Comparison of ENCODE assay signal across 25 cellular contexts in the genomic region with DNA sequence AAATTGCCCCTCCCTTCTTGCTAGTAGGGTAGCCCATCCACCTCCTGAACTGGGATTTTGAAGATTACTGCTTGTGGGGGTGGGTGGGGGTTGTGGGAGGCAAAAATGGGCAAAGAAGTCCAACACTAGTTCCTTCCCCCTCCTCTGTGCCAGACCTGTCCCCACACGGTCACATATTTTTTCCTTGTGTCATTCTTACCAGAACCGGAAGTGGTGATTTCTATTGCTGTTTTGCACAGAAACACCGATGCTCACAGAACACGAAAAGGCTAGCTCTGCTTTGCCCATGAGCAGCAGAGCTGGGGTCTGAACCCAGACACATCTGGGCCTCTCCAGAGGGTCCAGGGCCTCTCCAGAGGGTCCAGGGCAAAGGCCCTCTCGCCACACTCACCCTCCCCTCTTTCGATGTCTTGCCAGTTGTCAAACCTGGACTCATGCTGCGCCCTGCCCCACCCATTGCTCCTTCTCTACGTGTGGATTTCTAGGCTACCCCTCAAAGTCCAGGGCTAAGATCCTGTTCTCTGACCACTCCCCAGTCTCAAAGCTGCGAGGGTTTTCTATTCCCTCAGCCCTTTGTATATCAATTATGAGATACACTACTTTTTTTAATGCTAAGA.
DNase-seq lines count a peak whose midpoint lies in the region; ATAC-seq and TF ChIP-seq lines count a peak whose summit lies in the region.
"Had no signal": no experiment of that assay in that cellular context is flagged by ENCODE, and none has a peak within 500 bp of the region (broad histone marks: within the 10 kb centered on the region; RNA-seq: fewer than 3 reads in every experiment).

No MANE protein-coding gene starts in this region.

- H3K27ac Mint-ChIP-seq in activated CD8-positive, alpha-beta T cell treated with anti-CD3 and anti-CD28 coated beads, Interleukin-2, amount 10 ng/mL, durations not matched to agents 7 days and 5 days, result peak overlapping the region; percentile 52
- H3K27ac Mint-ChIP-seq in activated CD8-positive, alpha-beta T cell treated with anti-CD3 and anti-CD28 coated beads for 36 hours, result no peak overlapping the region
- peak overlapping the region in 5 of 6 donors; percentile 16 to 77 (median 66) for H3K27ac Mint-ChIP-seq in immature natural killer cell
- H3K27ac Mint-ChIP-seq in CD14-positive monocyte, result no peak overlapping the region
- H3K27ac Mint-ChIP-seq: activated naive CD8-positive, alpha-beta T cell; activated T-helper 1 cell treated with anti-CD3 and anti-CD28 coated beads, Interleukin-12 subunit alpha, Interleukin-12 subunit beta, Interleukin-2, Interleukin-4 antibody, amounts not matched to agents 30 ng/mL and 10 ng/mL and 1 ng/mL, durations not matched to agents 14 hours and 24 hours and 36 hours; memory B cell; stimulated activated naive CD8-positive, alpha-beta T cell treated with anti-CD3 and anti-CD28 coated beads, Interleukin-15, Interleukin-2, amounts not matched to agents 100 ng/mL and 50 ng/mL, for 24 hours had no signal

- peaks cover 20% of the 10 kb centered on the region for H3K4me1 ChIP-seq in RWPE2 (ENCODE audit: insufficient read depth, poor library complexity, severe bottlenecking)
- no peaks in the 10 kb centered on the region for H3K4me1 ChIP-seq in ovary (ENCODE audit: insufficient read depth)

- no peak for TF ChIP-seq POLR2A in ovary (IDR thresholded peaks at IDR 0.05)

- DNase-seq in activated CD8-positive, alpha-beta T cell treated with anti-CD3 and anti-CD28 coated beads, Interleukin-2, amount 10 ng/mL, durations not matched to agents 7 days and 5 days, result no peak
- DNase-seq in activated CD8-positive, alpha-beta T cell treated with anti-CD3 and anti-CD28 coated beads for 36 hours, result no peak
- DNase-seq in RWPE2 (ENCODE audit: low spot score) (no peak), immature natural killer cell (peak; percentile 14 to 25 (median 20)), CD14-positive monocyte (ENCODE audit: low spot score) (no peak), NCI-H1417 treated with DMSO at 0.1 percent for 48 hours (lab: John Stamatoyannopoulos, UW) (no peak), ovary (no peak), KG1 (lab: John Stamatoyannopoulos, UW) (no peak)
- DNase-seq: activated CD4-positive, CD25-positive, alpha-beta regulatory T cell; brain microvascular endothelial cell; hippocampal formation; KBM-7; kidney; naive thymus-derived CD4-positive, alpha-beta T cell; NCI-H1092 treated with DMSO at 0.1 percent for 48 hours; NCI-H524; posterior cingulate gyrus; SIG-M5; stimulated activated CD4-positive, alpha-beta T cell treated with anti-CD3 and anti-CD28 coated beads, Interleukin-2, amount 100 ng/mL, for 24 hours had no signal

- H3K27me3 Mint-ChIP-seq in activated CD8-positive, alpha-beta T cell treated with anti-CD3 and anti-CD28 coated beads, Interleukin-2, amount 10 ng/mL, durations not matched to agents 7 days and 5 days (ENCODE audit: low read depth), result no peaks in the 10 kb centered on the region
- no peaks in the 10 kb centered on the region for H3K27me3 Mint-ChIP-seq in activated CD8-positive, alpha-beta T cell treated with anti-CD3 and anti-CD28 coated beads for 36 hours
- H3K27me3 Mint-ChIP-seq in immature natural killer cell (ENCODE audit: low read depth in 3 of 3), result peaks cover 6 to 8% (median 7%) of the 10 kb centered on the region in 3 donors
- H3K27me3 Mint-ChIP-seq in CD14-positive monocyte (ENCODE audit: low read depth in 3 of 3), result peaks cover 0 to 4% (median 2%) of the 10 kb centered on the region in 3 donors
- H3K27me3 Mint-ChIP-seq: activated naive CD8-positive, alpha-beta T cell; stimulated activated naive CD8-positive, alpha-beta T cell treated with anti-CD3 and anti-CD28 coated beads, Interleukin-15, Interleukin-2, amounts not matched to agents 100 ng/mL and 50 ng/mL, for 24 hours had no signal

- 67 to 76% (median 76%) methylated on average over 9 of the region's 9 CpGs for WGBS in ovary, 3 donors

- TF ChIP-seq CTCF in activated CD8-positive, alpha-beta T cell treated with anti-CD3 and anti-CD28 coated beads for 36 hours (IDR thresholded peaks at IDR 0.05), result no peak
- TF ChIP-seq CTCF in RWPE2 (IDR thresholded peaks at IDR 0.05; ENCODE audit: poor library complexity, severe bottlenecking) (no peak), CD14-positive monocyte (IDR thresholded peaks at IDR 0.05) (no peak), ovary (IDR thresholded peaks at IDR 0.05) (no peak)

- peaks cover 19% of the 10 kb centered on the region for H3K4me1 Mint-ChIP-seq in activated CD8-positive, alpha-beta T cell treated with anti-CD3 and anti-CD28 coated beads, Interleukin-2, amount 10 ng/mL, durations not matched to agents 7 days and 5 days (ENCODE audit: low read depth)
- H3K4me1 Mint-ChIP-seq in activated CD8-positive, alpha-beta T cell treated with anti-CD3 and anti-CD28 coated beads for 36 hours (ENCODE audit: low read depth), result peaks cover 6% of the 10 kb centered on the region
- H3K4me1 Mint-ChIP-seq in immature natural killer cell (peaks cover 23 to 26% of the 10 kb centered on the region in 2 donors), CD14-positive monocyte (no peaks in the 10 kb centered on the region)
- H3K4me1 Mint-ChIP-seq: memory B cell had no signal

- H3K27ac ChIP-seq in RWPE2 (ENCODE audit: poor library complexity, severe bottlenecking), result no peak overlapping the region
- no peak overlapping the region for H3K27ac ChIP-seq in ovary
- H3K27ac ChIP-seq: BLaER1 treated with 17β-estradiol and CSF1 and Interleukin-3, amounts not matched to agents 10 nM and 100 nM; brain microvascular endothelial cell had no signal

- H3K36me3 Mint-ChIP-seq in activated CD8-positive, alpha-beta T cell treated with anti-CD3 and anti-CD28 coated beads, Interleukin-2, amount 10 ng/mL, durations not matched to agents 7 days and 5 days (ENCODE audit: low read depth), result no peaks in the 10 kb centered on the region
- H3K36me3 Mint-ChIP-seq in activated CD8-positive, alpha-beta T cell treated with anti-CD3 and anti-CD28 coated beads for 36 hours (ENCODE audit: low read depth), result no peaks in the 10 kb centered on the region
- H3K36me3 Mint-ChIP-seq in immature natural killer cell (no peaks in the 10 kb centered on the region), CD14-positive monocyte (no peaks in the 10 kb centered on the region)
- H3K36me3 Mint-ChIP-seq: activated naive CD8-positive, alpha-beta T cell; memory B cell; naive thymus-derived CD4-positive, alpha-beta T cell; type B pancreatic cell had no signal

- no peak overlapping the region for H3K4me3 Mint-ChIP-seq in activated CD8-positive, alpha-beta T cell treated with anti-CD3 and anti-CD28 coated beads, Interleukin-2, amount 10 ng/mL, durations not matched to agents 7 days and 5 days
- H3K4me3 Mint-ChIP-seq in activated CD8-positive, alpha-beta T cell treated with anti-CD3 and anti-CD28 coated beads for 36 hours, result no peak overlapping the region
- H3K4me3 Mint-ChIP-seq in immature natural killer cell (peak overlapping the region in 4 of 5 donors; percentile 15 to 65 (median 36)), CD14-positive monocyte (no peak overlapping the region)
- H3K4me3 Mint-ChIP-seq: activated naive CD8-positive, alpha-beta T cell; activated T-helper 1 cell treated with anti-CD3 and anti-CD28 coated beads, Interleukin-12 subunit alpha, Interleukin-12 subunit beta, Interleukin-2, Interleukin-4 antibody, amounts not matched to agents 30 ng/mL and 10 ng/mL and 1 ng/mL, durations not matched to agents 14 hours and 24 hours and 36 hours; memory B cell; stimulated activated naive CD8-positive, alpha-beta T cell treated with anti-CD3 and anti-CD28 coated beads, Interleukin-15, Interleukin-2, amounts not matched to agents 100 ng/mL and 50 ng/mL, for 24 hours; type B pancreatic cell had no signal

- H3K9me3 ChIP-seq in RWPE2 (ENCODE audit: severe bottlenecking) (no peaks in the 10 kb centered on the region), ovary (no peaks in the 10 kb centered on the region)

- no peaks in the 10 kb centered on the region for H3K9me3 Mint-ChIP-seq in activated CD8-positive, alpha-beta T cell treated with anti-CD3 and anti-CD28 coated beads, Interleukin-2, amount 10 ng/mL, durations not matched to agents 7 days and 5 days (ENCODE audit: insufficient read depth)
- no peaks in the 10 kb centered on the region for H3K9me3 Mint-ChIP-seq in activated CD8-positive, alpha-beta T cell treated with anti-CD3 and anti-CD28 coated beads for 36 hours
- H3K9me3 Mint-ChIP-seq in immature natural killer cell (peaks cover 0 to 3% (median 0%) of the 10 kb centered on the region in 6 donors), CD14-positive monocyte (peaks cover 0 to 3% (median 2%) of the 10 kb centered on the region in 7 donors)
- H3K9me3 Mint-ChIP-seq: activated T-helper 1 cell treated with anti-CD3 and anti-CD28 coated beads, Interleukin-12 subunit alpha, Interleukin-12 subunit beta, Interleukin-2, Interleukin-4 antibody, amounts not matched to agents 30 ng/mL and 10 ng/mL and 1 ng/mL, durations not matched to agents 14 hours and 24 hours and 36 hours; stimulated activated naive CD8-positive, alpha-beta T cell treated with anti-CD3 and anti-CD28 coated beads, Interleukin-15, Interleukin-2, amounts not matched to agents 100 ng/mL and 50 ng/mL, for 24 hours; type B pancreatic cell had no signal

- H3K4me3 ChIP-seq in RWPE2 (ENCODE audit: severe bottlenecking), result no peak overlapping the region
- H3K4me3 ChIP-seq in ovary, result no peak overlapping the region
- H3K4me3 ChIP-seq: BLaER1 treated with 17β-estradiol and CSF1 and Interleukin-3, amounts not matched to agents 10 nM and 100 nM had no signal

- ATAC-seq in activated CD8-positive, alpha-beta T cell treated with anti-CD3 and anti-CD28 coated beads, Interleukin-2, amount 10 ng/mL, durations not matched to agents 7 days and 5 days, result no peak
- no peak for ATAC-seq in activated CD8-positive, alpha-beta T cell treated with anti-CD3 and anti-CD28 coated beads for 36 hours
- peak; percentile 41; the same call in 1 of the 3 replicates for ATAC-seq in RWPE2 (ENCODE audit: low read depth)
- ATAC-seq: naive thymus-derived CD4-positive, alpha-beta T cell had no signal

- H3K27me3 ChIP-seq in RWPE2 (ENCODE audit: insufficient read depth, poor library complexity, severe bottlenecking), result no peaks in the 10 kb centered on the region
- no peaks in the 10 kb centered on the region for H3K27me3 ChIP-seq in ovary
- H3K27me3 ChIP-seq: BLaER1 treated with 17β-estradiol and CSF1 and Interleukin-3, amounts not matched to agents 10 nM and 100 nM; brain microvascular endothelial cell had no signal

- CTCF ChIA-PET in activated CD8-positive, alpha-beta T cell treated with anti-CD3 and anti-CD28 coated beads, Interleukin-2, amount 10 ng/mL, durations not matched to agents 7 days and 5 days (lab: Charles Lee), result no interaction called here
- CTCF ChIA-PET in activated CD8-positive, alpha-beta T cell treated with anti-CD3 and anti-CD28 coated beads for 36 hours (lab: Charles Lee), result no interaction called here

- POLR2A ChIA-PET in activated CD8-positive, alpha-beta T cell treated with anti-CD3 and anti-CD28 coated beads, Interleukin-2, amount 10 ng/mL, durations not matched to agents 7 days and 5 days (lab: Charles Lee), result no interaction called here
- POLR2A ChIA-PET in activated CD8-positive, alpha-beta T cell treated with anti-CD3 and anti-CD28 coated beads for 36 hours (lab: Charles Lee), result no interaction called here

- H3K36me3 ChIP-seq in RWPE2 (ENCODE audit: low read depth) (no peaks in the 10 kb centered on the region), ovary (no peaks in the 10 kb centered on the region)
- H3K36me3 ChIP-seq: BLaER1 treated with 17β-estradiol and CSF1 and Interleukin-3, amounts not matched to agents 10 nM and 100 nM; brain microvascular endothelial cell had no signal

- intact Hi-C loops in activated CD8-positive, alpha-beta T cell treated with anti-CD3 and anti-CD28 coated beads for 36 hours (cut with micrococcal nuclease), result no loop called here
- intact Hi-C loops in CD14-positive monocyte (cut with micrococcal nuclease) (no loop called here), ovary (cut with DNase I) (no loop called here)

- TF ChIP-seq EP300 in ovary (IDR thresholded peaks at IDR 0.05), result no peak

Comparison
In these comparisons a context has a peak if more than half of its experiments do, and no peak if none do; other contexts are left out.
1. H3K27ac Mint-ChIP-seq: peak in activated CD8-positive, alpha-beta T cell treated with anti-CD3 and anti-CD28 coated beads, Interleukin-2, amount 10 ng/mL, durations not matched to agents 7 days and 5 days (single experiment) and immature natural killer cell (5 of 6); none in activated CD8-positive, alpha-beta T cell treated with anti-CD3 and anti-CD28 coated beads for 36 hours (single experiment) and CD14-positive monocyte (0 of 7).
2. DNase-seq: peak in immature natural killer cell (3 of 3); none in activated CD8-positive, alpha-beta T cell treated with anti-CD3 and anti-CD28 coated beads, Interleukin-2, amount 10 ng/mL, durations not matched to agents 7 days and 5 days (single experiment), activated CD8-positive, alpha-beta T cell treated with anti-CD3 and anti-CD28 coated beads for 36 hours (single experiment), RWPE2 (single experiment), CD14-positive monocyte (single experiment), NCI-H1417 treated with DMSO at 0.1 percent for 48 hours (single experiment), ovary (0 of 5) and KG1 (single experiment).
3. H3K4me3 Mint-ChIP-seq: peak in immature natural killer cell (4 of 5); none in activated CD8-positive, alpha-beta T cell treated with anti-CD3 and anti-CD28 coated beads, Interleukin-2, amount 10 ng/mL, durations not matched to agents 7 days and 5 days (single experiment), activated CD8-positive, alpha-beta T cell treated with anti-CD3 and anti-CD28 coated beads for 36 hours (single experiment) and CD14-positive monocyte (0 of 2).